In the genomic region with DNA sequence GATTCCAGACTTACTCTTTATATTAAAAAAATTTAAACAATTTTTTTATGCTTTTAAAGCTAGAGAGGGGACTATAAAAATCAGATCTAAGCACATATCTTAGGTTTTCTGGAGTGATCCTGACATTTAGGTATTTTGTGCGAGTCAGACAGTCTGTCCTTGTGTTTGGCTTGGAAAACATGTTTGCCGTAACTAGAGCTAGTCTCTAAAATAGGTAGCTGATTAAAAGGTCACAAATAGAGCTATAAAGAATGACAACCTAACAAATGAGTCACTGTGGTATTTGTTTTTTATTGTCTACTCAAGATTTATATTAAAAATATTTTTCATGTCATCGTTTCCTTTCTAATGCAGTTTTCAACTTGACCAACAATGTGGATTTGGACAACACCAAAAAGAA, we compare ENCODE assay signal across 20 cellular contexts.
DNase-seq lines count a peak whose midpoint lies in the region; ATAC-seq and TF ChIP-seq lines count a peak whose summit lies in the region.
"Had no signal": no experiment of that assay in that cellular context is flagged by ENCODE, and none has a peak within 500 bp of the region (broad histone marks: within the 10 kb centered on the region; RNA-seq: fewer than 3 reads in every experiment).

No MANE protein-coding gene starts in this region.

- DNase-seq in HCEC 1CT = peak; percentile 34
- DNase-seq in RWPE2 (ENCODE audit: low spot score) = no peak
- DNase-seq in fibroblast of mammary gland (ENCODE audit: low read depth) = peak; percentile 8
- no peak for DNase-seq in neural progenitor cell (ENCODE audit: low spot score)
- no peak for DNase-seq in activated CD4-positive, alpha-beta T cell treated with anti-CD3 and anti-CD28 coated beads for 48 hours
- DNase-seq in NCI-H510A (lab: John Stamatoyannopoulos, UW) = no peak
- DNase-seq: BE2C; CD4-positive, alpha-beta memory T cell; DMS79; GF-D8; GOT3; KBM-7; MG63; NCI-H1092 treated with DMSO at 0.1 percent for 48 hours; NCI-H1694; NCI-H446 treated with DMSO at 0.1 percent for 48 hours; NCI-H774; Right ventricle myocardium superior had no signal

- TF ChIP-seq CTCF in RWPE2 (IDR thresholded peaks at IDR 0.05; ENCODE audit: poor library complexity, severe bottlenecking) (no peak), fibroblast of mammary gland (conservative IDR thresholded peaks at IDR 0.05; ENCODE audit: control insufficient read depth, insufficient read depth, low read depth, low read length) (no peak), neural progenitor cell (IDR thresholded peaks at IDR 0.05) (no peak)

- no peak overlapping the region for H3K27ac Mint-ChIP-seq in neural progenitor cell
- H3K27ac Mint-ChIP-seq: CD4-positive, alpha-beta memory T cell had no signal

- no peaks in the 10 kb centered on the region for H3K79me2 ChIP-seq in neural progenitor cell (ENCODE audit: low read depth)

- H3F3A ChIP-seq in neural progenitor cell (ENCODE audit: low read depth) = no peaks in the 10 kb centered on the region

- H3K4me2 ChIP-seq in neural progenitor cell = no peak overlapping the region

- H3K4me3 ChIP-seq in RWPE2 (ENCODE audit: severe bottlenecking) (no peak overlapping the region), fibroblast of mammary gland (ENCODE audit: control insufficient read depth, low read depth, low read length) (no peak overlapping the region), skeletal muscle tissue (ENCODE audit: low read length in 3 of 3) (peak overlapping the region in 1 of 3 donors; percentile 1), neural progenitor cell (no peak overlapping the region)
- H3K4me3 ChIP-seq: MG63 had no signal

- H3K9ac ChIP-seq in skeletal muscle tissue (ENCODE audit: low read depth in 1 of 3, low read length in 3 of 3) = peak overlapping the region; percentile 27 to 64 (median 35)
- H3K9ac ChIP-seq in neural progenitor cell = no peak overlapping the region

- H3K4me1 Mint-ChIP-seq in neural progenitor cell = no peaks in the 10 kb centered on the region

- peak; percentile 45; the same call in 1 of the 3 replicates for ATAC-seq in RWPE2 (ENCODE audit: low read depth)
- ATAC-seq: Panc1 had no signal

- H3K36me3 ChIP-seq in RWPE2 (ENCODE audit: low read depth) (peaks cover 47% of the 10 kb centered on the region), skeletal muscle tissue (ENCODE audit: control insufficient read depth in 3 of 3, insufficient read depth in 3 of 3, low read length in 3 of 3) (peaks cover 11 to 16% (median 11%) of the 10 kb centered on the region in 3 donors), neural progenitor cell (peaks cover 3% of the 10 kb centered on the region)
- H3K36me3 ChIP-seq: MG63 had no signal

- H3K4me1 ChIP-seq in RWPE2 (ENCODE audit: insufficient read depth, poor library complexity, severe bottlenecking) = peaks cover 20% of the 10 kb centered on the region
- peaks cover 3 to 4% (median 4%) of the 10 kb centered on the region in 3 donors for H3K4me1 ChIP-seq in skeletal muscle tissue (ENCODE audit: control insufficient read depth in 3 of 3, insufficient read depth in 3 of 3, low read length in 3 of 3)
- H3K4me1 ChIP-seq in neural progenitor cell = no peaks in the 10 kb centered on the region
- H3K4me1 ChIP-seq: BE2C had no signal

- H4K20me1 ChIP-seq in neural progenitor cell (ENCODE audit: low read depth) = no peaks in the 10 kb centered on the region

- H3K27ac ChIP-seq in RWPE2 (ENCODE audit: poor library complexity, severe bottlenecking) (no peak overlapping the region), skeletal muscle tissue (ENCODE audit: low read depth, low read length) (peak overlapping the region; percentile 75), neural progenitor cell (no peak overlapping the region)

- H3K9me3 ChIP-seq in RWPE2 (ENCODE audit: severe bottlenecking) = no peaks in the 10 kb centered on the region
- H3K9me3 ChIP-seq in skeletal muscle tissue (ENCODE audit: control insufficient read depth in 3 of 3, low read length in 3 of 3) = no peaks in the 10 kb centered on the region
- H3K9me3 ChIP-seq in neural progenitor cell (ENCODE audit: low read depth) = no peaks in the 10 kb centered on the region
- H3K9me3 ChIP-seq: BE2C, MG63 had no signal

- H3K9me3 Mint-ChIP-seq in neural progenitor cell = no peaks in the 10 kb centered on the region

- no peak overlapping the region for H2AFZ ChIP-seq in neural progenitor cell (replicated peaks)

- H3K36me3 Mint-ChIP-seq in neural progenitor cell = peaks cover 17% of the 10 kb centered on the region

- H3K27me3 ChIP-seq in RWPE2 (ENCODE audit: insufficient read depth, poor library complexity, severe bottlenecking) (no peaks in the 10 kb centered on the region), skeletal muscle tissue (ENCODE audit: control insufficient read depth in 3 of 3, insufficient read depth in 3 of 3, low read length in 3 of 3) (no peaks in the 10 kb centered on the region), neural progenitor cell (no peaks in the 10 kb centered on the region)
- H3K27me3 ChIP-seq: BE2C, MG63 had no signal

- H3K27me3 Mint-ChIP-seq in neural progenitor cell (ENCODE audit: insufficient read depth, low read depth) = no peaks in the 10 kb centered on the region
- H3K27me3 Mint-ChIP-seq: CD4-positive, alpha-beta memory T cell had no signal

- no peak overlapping the region for H3K4me3 Mint-ChIP-seq in neural progenitor cell
- H3K4me3 Mint-ChIP-seq: CD4-positive, alpha-beta memory T cell had no signal

Comparison
In these comparisons a context has a peak if more than half of its experiments do, and no peak if none do; other contexts are left out.
1. DNase-seq: peak in HCEC 1CT (single experiment) and fibroblast of mammary gland (single experiment); none in RWPE2 (single experiment), neural progenitor cell (single experiment), activated CD4-positive, alpha-beta T cell treated with anti-CD3 and anti-CD28 coated beads for 48 hours (single experiment) and NCI-H510A (single experiment).